8 cellular contexts compared by ENCODE assay signal in genomic region chr7:107043916-107044346, GRCh38. TPM values are rescaled to one million over a fixed set of nuclear protein-coding genes. Genes with fewer than 3 reads are reported as not detected.
DNase-seq lines count a peak whose midpoint lies in the region; ATAC-seq and TF ChIP-seq lines count a peak whose summit lies in the region.

No MANE protein-coding gene starts in this region.

- H3K4me1 Mint-ChIP-seq in natural killer cell: peaks cover 12% of the 10 kb centered on the region in 2 donors

- DNase-seq in BE2C (no peak), colonic mucosa (no peak), natural killer cell (no peak), RKO (ENCODE audit: low spot score) (no peak), islet precursor cell (no peak), H4 (ENCODE audit: low spot score) (no peak)

- WGBS in HUES64: 67% methylated on average over 5 of the region's 6 CpGs

- no peak for TF ChIP-seq CTCF in BE2C (IDR thresholded peaks at IDR 0.05; ENCODE audit: low read depth, low read length)
- no peak for TF ChIP-seq CTCF in colonic mucosa (IDR thresholded peaks at IDR 0.05)
- no peak for TF ChIP-seq CTCF in natural killer cell (IDR thresholded peaks at IDR 0.05)

- intact Hi-C loops in colonic mucosa (cut with DNase I): no loop called here
- intact Hi-C loops in natural killer cell (cut with micrococcal nuclease): no loop called here

- H3K9ac ChIP-seq in HUES64 (ENCODE audit: low read depth, low read length) (peak overlapping the region; percentile 46; the same call in 1 of the 2 replicates), colonic mucosa (ENCODE audit: low read depth in 2 of 2, low read length in 2 of 2) (peak overlapping the region; percentile 30 to 83)

- H3K4me1 ChIP-seq in BE2C: no peaks in the 10 kb centered on the region
- peaks cover 32% of the 10 kb centered on the region for H3K4me1 ChIP-seq in HUES64 (ENCODE audit: insufficient read depth, low read length)
- H3K4me1 ChIP-seq in colonic mucosa: peaks cover 4% of the 10 kb centered on the region

- peak overlapping the region; percentile 79 for H3K4me3 Mint-ChIP-seq in natural killer cell

- H3K27me3 Mint-ChIP-seq in natural killer cell (ENCODE audit: low read depth in 2 of 2): peaks cover 26 to 37% of the 10 kb centered on the region in 2 donors

- H3K27ac ChIP-seq in HUES64 (ENCODE audit: low read depth, low read length): no peak overlapping the region
- H3K27ac ChIP-seq in colonic mucosa: no peak overlapping the region

- no peaks in the 10 kb centered on the region for H3K36me3 ChIP-seq in BE2C
- H3K36me3 ChIP-seq in HUES64 (ENCODE audit: insufficient read depth, low read length): no peaks in the 10 kb centered on the region
- H3K36me3 ChIP-seq in colonic mucosa: no peaks in the 10 kb centered on the region

- no peaks in the 10 kb centered on the region for H3K27me3 ChIP-seq in BE2C
- H3K27me3 ChIP-seq in HUES64 (ENCODE audit: insufficient read depth, low read length): peaks cover 14% of the 10 kb centered on the region; the same call in 1 of the 2 replicates
- H3K27me3 ChIP-seq in colonic mucosa: no peaks in the 10 kb centered on the region

- no peak for ATAC-seq in natural killer cell
- ATAC-seq in HG02678 (IDR thresholded peaks at IDR 0.05; ENCODE audit: unreplicated experiment): no peak

- H3K9me3 Mint-ChIP-seq in natural killer cell: no peaks in the 10 kb centered on the region

- peak overlapping the region; percentile 61 for H3K4me3 ChIP-seq in BE2C (ENCODE audit: low read depth, low read length)
- peak overlapping the region; percentile 73 for H3K4me3 ChIP-seq in HUES64 (ENCODE audit: low read length)
- H3K4me3 ChIP-seq in colonic mucosa: peak overlapping the region; percentile 45

- H3K9me3 ChIP-seq in BE2C: no peaks in the 10 kb centered on the region
- H3K9me3 ChIP-seq in HUES64 (ENCODE audit: insufficient read depth, low read depth, low read length): no peaks in the 10 kb centered on the region
- H3K9me3 ChIP-seq in colonic mucosa: no peaks in the 10 kb centered on the region

- H3K27ac Mint-ChIP-seq in natural killer cell: peak overlapping the region; percentile 24 to 51

- H3K36me3 Mint-ChIP-seq in natural killer cell: no peaks in the 10 kb centered on the region

RNA-seq across cellular contexts. Expression of gene PRKAR2B, which starts 0.6 kb away (rescaled TPM):
- 13.2 TPM for polyA plus RNA-seq in BE2C (2012; ENCODE audit: insufficient read depth, insufficient read length, low read depth)
- 17.1 TPM for polyA plus RNA-seq in HUES64 (2013, experiment 1 of 2)
- polyA plus RNA-seq in HUES64 (2013, experiment 2 of 2): 16.7 TPM
- total RNA-seq in colonic mucosa (10 to 100 TPM in 1 of 2 donors, 1 to 10 TPM in 1; 9.3 to 11.7 TPM), natural killer cell (10 to 100 TPM in 1 of 3 donors, 1 to 10 TPM in 2; 2.1 to 14.3 (median 4.0) TPM)
- 9.5 and 13.1 TPM in 2 replicates for total RNA-seq in H4 (2014; rRNA removed; shearing (Covaris generic))
